2 cellular contexts compared by ENCODE assay signal in the genomic region with DNA sequence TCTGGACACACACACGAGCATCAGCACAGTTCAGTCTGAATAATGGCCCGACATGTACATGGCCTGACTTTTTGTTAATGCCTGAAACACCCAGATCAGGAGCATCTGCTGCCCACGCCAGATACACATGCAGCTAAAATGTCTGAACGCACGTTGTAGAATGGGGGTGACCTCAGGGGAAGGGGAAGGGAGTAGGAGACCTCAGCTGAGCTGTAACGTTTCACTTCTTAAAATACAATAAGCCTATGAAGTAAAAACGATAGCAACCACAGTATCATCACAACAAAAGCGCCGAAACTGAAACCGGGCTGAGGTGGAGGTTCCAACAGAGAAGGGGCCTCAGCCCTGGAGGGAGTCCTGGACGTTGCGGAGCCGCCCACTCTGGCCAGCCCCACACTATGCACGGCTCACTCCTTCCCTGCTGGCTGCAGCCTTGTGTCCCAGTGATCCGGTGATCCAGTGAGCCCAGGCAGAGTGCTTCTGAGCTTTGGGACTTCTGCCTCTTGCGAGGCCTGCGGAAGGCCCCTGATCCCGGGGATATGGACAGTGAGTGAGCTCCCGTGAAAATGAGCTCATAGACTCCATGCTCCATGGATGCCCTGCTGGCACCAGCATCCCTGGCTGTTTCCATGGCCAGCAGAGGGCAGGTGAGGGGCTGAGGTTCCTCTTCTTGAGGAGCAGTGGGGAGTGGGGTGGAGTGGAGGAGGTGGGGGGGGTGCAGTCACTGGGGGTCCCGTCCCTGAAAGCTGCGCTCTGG.
TF ChIP-seq lines count a peak whose summit lies in the region.

No MANE protein-coding gene starts in this region.

TF ChIP-seq in HCT116, 20 proteins besides CTCF, POLR2A, EP300 and RAD21:
- TF ChIP-seq ZNF274 (IDR thresholded peaks at IDR 0.05; ENCODE audit: low read depth, low read length) (no peak), EZH2phosphoT487 (IDR thresholded peaks at IDR 0.05; ENCODE audit: borderline replicate concordance) (no peak), EZH2 (IDR thresholded peaks at IDR 0.05) (no peak), FOSL1 (IDR thresholded peaks at IDR 0.05; ENCODE audit: low read depth) (no peak), ELF1 (IDR thresholded peaks at IDR 0.05; ENCODE audit: borderline replicate concordance, low read depth) (no peak), YY1 (IDR thresholded peaks at IDR 0.05; ENCODE audit: extremely low read depth, insufficient replicate concordance, low read depth, low read length) (no peak)

TF ChIP-seq in WTC11, 78 proteins besides CTCF, POLR2A, EP300 and RAD21:
- TF ChIP-seq, protein P1, sequence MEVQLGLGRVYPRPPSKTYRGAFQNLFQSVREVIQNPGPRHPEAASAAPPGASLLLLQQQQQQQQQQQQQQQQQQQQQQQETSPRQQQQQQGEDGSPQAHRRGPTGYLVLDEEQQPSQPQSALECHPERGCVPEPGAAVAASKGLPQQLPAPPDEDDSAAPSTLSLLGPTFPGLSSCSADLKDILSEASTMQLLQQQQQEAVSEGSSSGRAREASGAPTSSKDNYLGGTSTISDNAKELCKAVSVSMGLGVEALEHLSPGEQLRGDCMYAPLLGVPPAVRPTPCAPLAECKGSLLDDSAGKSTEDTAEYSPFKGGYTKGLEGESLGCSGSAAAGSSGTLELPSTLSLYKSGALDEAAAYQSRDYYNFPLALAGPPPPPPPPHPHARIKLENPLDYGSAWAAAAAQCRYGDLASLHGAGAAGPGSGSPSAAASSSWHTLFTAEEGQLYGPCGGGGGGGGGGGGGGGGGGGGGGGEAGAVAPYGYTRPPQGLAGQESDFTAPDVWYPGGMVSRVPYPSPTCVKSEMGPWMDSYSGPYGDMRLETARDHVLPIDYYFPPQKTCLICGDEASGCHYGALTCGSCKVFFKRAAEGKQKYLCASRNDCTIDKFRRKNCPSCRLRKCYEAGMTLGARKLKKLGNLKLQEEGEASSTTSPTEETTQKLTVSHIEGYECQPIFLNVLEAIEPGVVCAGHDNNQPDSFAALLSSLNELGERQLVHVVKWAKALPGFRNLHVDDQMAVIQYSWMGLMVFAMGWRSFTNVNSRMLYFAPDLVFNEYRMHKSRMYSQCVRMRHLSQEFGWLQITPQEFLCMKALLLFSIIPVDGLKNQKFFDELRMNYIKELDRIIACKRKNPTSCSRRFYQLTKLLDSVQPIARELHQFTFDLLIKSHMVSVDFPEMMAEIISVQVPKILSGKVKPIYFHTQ (CRISPR knock-in tag; IDR thresholded peaks at IDR 0.05) = no peak
- TF ChIP-seq, protein P2, sequence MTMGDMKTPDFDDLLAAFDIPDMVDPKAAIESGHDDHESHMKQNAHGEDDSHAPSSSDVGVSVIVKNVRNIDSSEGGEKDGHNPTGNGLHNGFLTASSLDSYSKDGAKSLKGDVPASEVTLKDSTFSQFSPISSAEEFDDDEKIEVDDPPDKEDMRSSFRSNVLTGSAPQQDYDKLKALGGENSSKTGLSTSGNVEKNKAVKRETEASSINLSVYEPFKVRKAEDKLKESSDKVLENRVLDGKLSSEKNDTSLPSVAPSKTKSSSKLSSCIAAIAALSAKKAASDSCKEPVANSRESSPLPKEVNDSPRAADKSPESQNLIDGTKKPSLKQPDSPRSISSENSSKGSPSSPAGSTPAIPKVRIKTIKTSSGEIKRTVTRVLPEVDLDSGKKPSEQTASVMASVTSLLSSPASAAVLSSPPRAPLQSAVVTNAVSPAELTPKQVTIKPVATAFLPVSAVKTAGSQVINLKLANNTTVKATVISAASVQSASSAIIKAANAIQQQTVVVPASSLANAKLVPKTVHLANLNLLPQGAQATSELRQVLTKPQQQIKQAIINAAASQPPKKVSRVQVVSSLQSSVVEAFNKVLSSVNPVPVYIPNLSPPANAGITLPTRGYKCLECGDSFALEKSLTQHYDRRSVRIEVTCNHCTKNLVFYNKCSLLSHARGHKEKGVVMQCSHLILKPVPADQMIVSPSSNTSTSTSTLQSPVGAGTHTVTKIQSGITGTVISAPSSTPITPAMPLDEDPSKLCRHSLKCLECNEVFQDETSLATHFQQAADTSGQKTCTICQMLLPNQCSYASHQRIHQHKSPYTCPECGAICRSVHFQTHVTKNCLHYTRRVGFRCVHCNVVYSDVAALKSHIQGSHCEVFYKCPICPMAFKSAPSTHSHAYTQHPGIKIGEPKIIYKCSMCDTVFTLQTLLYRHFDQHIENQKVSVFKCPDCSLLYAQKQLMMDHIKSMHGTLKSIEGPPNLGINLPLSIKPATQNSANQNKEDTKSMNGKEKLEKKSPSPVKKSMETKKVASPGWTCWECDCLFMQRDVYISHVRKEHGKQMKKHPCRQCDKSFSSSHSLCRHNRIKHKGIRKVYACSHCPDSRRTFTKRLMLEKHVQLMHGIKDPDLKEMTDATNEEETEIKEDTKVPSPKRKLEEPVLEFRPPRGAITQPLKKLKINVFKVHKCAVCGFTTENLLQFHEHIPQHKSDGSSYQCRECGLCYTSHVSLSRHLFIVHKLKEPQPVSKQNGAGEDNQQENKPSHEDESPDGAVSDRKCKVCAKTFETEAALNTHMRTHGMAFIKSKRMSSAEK (CRISPR knock-in tag; IDR thresholded peaks at IDR 0.05; ENCODE audit: borderline replicate concordance) = no peak
- TF ChIP-seq FOXK1 (CRISPR knock-in tag; IDR thresholded peaks at IDR 0.05) = no peak
- TF ChIP-seq HMGA2 (CRISPR knock-in tag; IDR thresholded peaks at IDR 0.05) = no peak
- TF ChIP-seq ZNF423 (CRISPR knock-in tag; IDR thresholded peaks at IDR 0.05) = no peak
- TF ChIP-seq TEAD1 (CRISPR knock-in tag; IDR thresholded peaks at IDR 0.05) = no peak
- TF ChIP-seq TEAD4 (CRISPR knock-in tag; IDR thresholded peaks at IDR 0.05) = no peak
- TF ChIP-seq, protein P3, sequence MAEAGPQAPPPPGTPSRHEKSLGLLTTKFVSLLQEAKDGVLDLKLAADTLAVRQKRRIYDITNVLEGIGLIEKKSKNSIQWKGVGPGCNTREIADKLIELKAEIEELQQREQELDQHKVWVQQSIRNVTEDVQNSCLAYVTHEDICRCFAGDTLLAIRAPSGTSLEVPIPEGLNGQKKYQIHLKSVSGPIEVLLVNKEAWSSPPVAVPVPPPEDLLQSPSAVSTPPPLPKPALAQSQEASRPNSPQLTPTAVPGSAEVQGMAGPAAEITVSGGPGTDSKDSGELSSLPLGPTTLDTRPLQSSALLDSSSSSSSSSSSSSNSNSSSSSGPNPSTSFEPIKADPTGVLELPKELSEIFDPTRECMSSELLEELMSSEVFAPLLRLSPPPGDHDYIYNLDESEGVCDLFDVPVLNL (CRISPR knock-in tag; IDR thresholded peaks at IDR 0.05; ENCODE audit: borderline replicate concordance, low read depth) = no peak
- TF ChIP-seq, protein P4, sequence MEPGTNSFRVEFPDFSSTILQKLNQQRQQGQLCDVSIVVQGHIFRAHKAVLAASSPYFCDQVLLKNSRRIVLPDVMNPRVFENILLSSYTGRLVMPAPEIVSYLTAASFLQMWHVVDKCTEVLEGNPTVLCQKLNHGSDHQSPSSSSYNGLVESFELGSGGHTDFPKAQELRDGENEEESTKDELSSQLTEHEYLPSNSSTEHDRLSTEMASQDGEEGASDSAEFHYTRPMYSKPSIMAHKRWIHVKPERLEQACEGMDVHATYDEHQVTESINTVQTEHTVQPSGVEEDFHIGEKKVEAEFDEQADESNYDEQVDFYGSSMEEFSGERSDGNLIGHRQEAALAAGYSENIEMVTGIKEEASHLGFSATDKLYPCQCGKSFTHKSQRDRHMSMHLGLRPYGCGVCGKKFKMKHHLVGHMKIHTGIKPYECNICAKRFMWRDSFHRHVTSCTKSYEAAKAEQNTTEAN (CRISPR knock-in tag; IDR thresholded peaks at IDR 0.05) = no peak
- TF ChIP-seq ZNF232 (CRISPR knock-in tag; IDR thresholded peaks at IDR 0.05) = no peak
- TF ChIP-seq RELA (CRISPR knock-in tag; IDR thresholded peaks at IDR 0.05; ENCODE audit: borderline replicate concordance) = no peak
- TF ChIP-seq, protein P5, sequence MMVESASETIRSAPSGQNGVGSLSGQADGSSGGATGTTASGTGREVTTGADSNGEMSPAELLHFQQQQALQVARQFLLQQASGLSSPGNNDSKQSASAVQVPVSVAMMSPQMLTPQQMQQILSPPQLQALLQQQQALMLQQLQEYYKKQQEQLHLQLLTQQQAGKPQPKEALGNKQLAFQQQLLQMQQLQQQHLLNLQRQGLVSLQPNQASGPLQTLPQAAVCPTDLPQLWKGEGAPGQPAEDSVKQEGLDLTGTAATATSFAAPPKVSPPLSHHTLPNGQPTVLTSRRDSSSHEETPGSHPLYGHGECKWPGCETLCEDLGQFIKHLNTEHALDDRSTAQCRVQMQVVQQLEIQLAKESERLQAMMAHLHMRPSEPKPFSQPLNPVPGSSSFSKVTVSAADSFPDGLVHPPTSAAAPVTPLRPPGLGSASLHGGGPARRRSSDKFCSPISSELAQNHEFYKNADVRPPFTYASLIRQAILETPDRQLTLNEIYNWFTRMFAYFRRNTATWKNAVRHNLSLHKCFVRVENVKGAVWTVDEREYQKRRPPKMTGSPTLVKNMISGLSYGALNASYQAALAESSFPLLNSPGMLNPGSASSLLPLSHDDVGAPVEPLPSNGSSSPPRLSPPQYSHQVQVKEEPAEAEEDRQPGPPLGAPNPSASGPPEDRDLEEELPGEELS (CRISPR knock-in tag; IDR thresholded peaks at IDR 0.05) = no peak
- TF ChIP-seq, protein P6, sequence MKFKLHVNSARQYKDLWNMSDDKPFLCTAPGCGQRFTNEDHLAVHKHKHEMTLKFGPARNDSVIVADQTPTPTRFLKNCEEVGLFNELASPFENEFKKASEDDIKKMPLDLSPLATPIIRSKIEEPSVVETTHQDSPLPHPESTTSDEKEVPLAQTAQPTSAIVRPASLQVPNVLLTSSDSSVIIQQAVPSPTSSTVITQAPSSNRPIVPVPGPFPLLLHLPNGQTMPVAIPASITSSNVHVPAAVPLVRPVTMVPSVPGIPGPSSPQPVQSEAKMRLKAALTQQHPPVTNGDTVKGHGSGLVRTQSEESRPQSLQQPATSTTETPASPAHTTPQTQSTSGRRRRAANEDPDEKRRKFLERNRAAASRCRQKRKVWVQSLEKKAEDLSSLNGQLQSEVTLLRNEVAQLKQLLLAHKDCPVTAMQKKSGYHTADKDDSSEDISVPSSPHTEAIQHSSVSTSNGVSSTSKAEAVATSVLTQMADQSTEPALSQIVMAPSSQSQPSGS (CRISPR knock-in tag; IDR thresholded peaks at IDR 0.05; ENCODE audit: borderline replicate concordance, low read depth) = no peak
- no peak for TF ChIP-seq CBFB (CRISPR knock-in tag; IDR thresholded peaks at IDR 0.05; ENCODE audit: low read depth)
- TF ChIP-seq MYBL2 (CRISPR knock-in tag; IDR thresholded peaks at IDR 0.05) = no peak
